Comparison of ENCODE assay signal across 10 cellular contexts in the genomic region with DNA sequence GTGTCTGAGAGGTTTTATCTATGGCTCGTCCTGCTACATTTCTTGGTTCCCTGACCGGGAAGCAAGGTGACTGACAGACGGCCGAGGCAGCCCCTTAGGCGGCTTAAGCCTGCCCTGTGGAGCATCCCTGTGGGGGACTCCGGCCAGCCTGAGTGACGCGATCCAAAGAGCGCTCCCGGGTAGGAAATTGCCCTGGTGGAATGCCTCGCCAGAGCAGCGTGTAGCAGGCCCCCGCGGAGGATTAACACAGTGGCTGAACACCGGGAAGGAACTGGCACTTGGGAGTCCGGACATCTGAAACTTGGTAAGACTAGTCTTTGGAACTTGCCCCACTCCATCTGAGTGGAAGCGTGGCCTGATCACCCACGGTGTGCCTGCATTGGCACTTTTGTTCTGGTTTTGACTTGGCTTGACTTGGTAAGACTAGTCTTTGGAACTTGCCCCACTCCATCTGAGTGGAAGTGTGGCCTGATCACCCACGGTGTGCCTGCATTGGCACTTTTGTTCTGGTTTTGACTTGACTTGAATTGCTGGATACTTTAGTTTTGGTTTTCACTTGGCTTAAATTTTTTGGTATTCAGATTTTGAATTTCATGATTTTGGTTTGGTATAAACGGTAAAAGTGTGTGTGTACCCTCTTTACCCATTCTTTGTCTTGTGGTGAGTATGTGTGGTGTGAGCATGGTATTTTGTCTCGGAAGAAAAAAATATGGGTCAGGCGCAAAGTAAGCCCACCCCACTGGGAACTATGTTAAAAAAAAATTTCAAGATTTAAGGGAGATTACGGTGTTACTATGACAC. TPM values are rescaled to one million over a fixed set of nuclear protein-coding genes. Genes with fewer than 3 reads are reported as not detected.
A peak's percentile ranks its signal among the peaks of the same experiment; 100 is the strongest.
DNase-seq lines count a peak whose midpoint lies in the region; ATAC-seq and TF ChIP-seq lines count a peak whose summit lies in the region.
"Not testable (repeated sequence)": the region's sequence is repeated elsewhere in the genome, so short reads cannot be mapped to it uniquely, and the experiment has no call there.
"Had no signal": no experiment of that assay in that cellular context is flagged by ENCODE, and none has a peak within 500 bp of the region (broad histone marks: within the 10 kb centered on the region; RNA-seq: fewer than 3 reads in every experiment).

No MANE protein-coding gene starts in this region.

- H3K27ac Mint-ChIP-seq in stimulated activated memory B cell treated with anti-CD40 and anti-IgM and Interleukin-4, amounts not matched to agents 10 μg/mL and 1 μg/mL and 100 μg/mL, for 72 hours = peak overlapping the region; percentile 91

- intact Hi-C loops in breast epithelium (cut with DNase I; ENCODE audit: low total_unique reads) = not testable (repeated sequence)

- not testable (repeated sequence) for TF ChIP-seq CTCF in GM12865 (IDR thresholded peaks at IDR 0.05; ENCODE audit: insufficient read depth, low read depth, low read length, missing control alignments); OCI-LY3 (IDR thresholded peaks at IDR 0.05; ENCODE audit: low read depth, low read length); breast epithelium (IDR thresholded peaks at IDR 0.05)

- not testable (repeated sequence) for H3K27me3 Mint-ChIP-seq in stimulated activated memory B cell treated with anti-CD40 and anti-IgM and Interleukin-4, amounts not matched to agents 10 μg/mL and 1 μg/mL and 100 μg/mL, for 72 hours

- peak overlapping the region; percentile 91 for H3K4me2 ChIP-seq in BLaER1
- peak overlapping the region; percentile 76 for H3K4me2 ChIP-seq in OCI-LY3 (ENCODE audit: low read length)

- H2AFZ ChIP-seq in OCI-LY3 (ENCODE audit: low read depth, low read length) (peak overlapping the region; percentile 21; the same call in 1 of the 2 replicates), neuron (ENCODE audit: low read depth, low read length) (peak overlapping the region; percentile 44)

- H3K4me1 Mint-ChIP-seq in stimulated activated memory B cell treated with anti-CD40 and anti-IgM and Interleukin-4, amounts not matched to agents 10 μg/mL and 1 μg/mL and 100 μg/mL, for 72 hours = peaks cover 41% of the 10 kb centered on the region

- not testable (repeated sequence) for H3K36me3 ChIP-seq in BLaER1; OCI-LY3 (replicated peaks; ENCODE audit: low read depth, low read length); breast epithelium; neuron (ENCODE audit: insufficient read depth, low read length)

- H3K4me3 Mint-ChIP-seq in stimulated activated memory B cell treated with anti-CD40 and anti-IgM and Interleukin-4, amounts not matched to agents 10 μg/mL and 1 μg/mL and 100 μg/mL, for 72 hours = peak overlapping the region; percentile 66

- not testable (repeated sequence) for H4K20me1 ChIP-seq in BLaER1; OCI-LY3 (ENCODE audit: insufficient read depth, low read length)

- H3K27me3 ChIP-seq in BLaER1; OCI-LY3 (ENCODE audit: low read depth, low read length); breast epithelium; neuron (ENCODE audit: insufficient read depth, low read length): not testable (repeated sequence)

- peaks cover 73% of the 10 kb centered on the region for H3K4me1 ChIP-seq in BLaER1
- peaks cover 38% of the 10 kb centered on the region for H3K4me1 ChIP-seq in OCI-LY3 (ENCODE audit: low read length)
- H3K4me1 ChIP-seq in breast epithelium = not testable (repeated sequence)
- peaks cover 25% of the 10 kb centered on the region for H3K4me1 ChIP-seq in neuron (ENCODE audit: insufficient read depth, low read length)

- H3K9me3 Mint-ChIP-seq in stimulated activated memory B cell treated with anti-CD40 and anti-IgM and Interleukin-4, amounts not matched to agents 10 μg/mL and 1 μg/mL and 100 μg/mL, for 72 hours = not testable (repeated sequence)

- DNase-seq in GM12865 (ENCODE audit: low read depth); breast epithelium (ENCODE audit: low spot score in 2 of 2): not testable (repeated sequence)
- DNase-seq in glomerular visceral epithelial cell (ENCODE audit: extremely low spot score) (peak; percentile 82), left kidney (ENCODE audit: low read depth, low spot score) (peak; percentile 63)

- not testable (repeated sequence) for TF ChIP-seq POLR2A in breast epithelium (IDR thresholded peaks at IDR 0.05)

- ATAC-seq in stimulated activated memory B cell treated with anti-CD40 and anti-IgM and Interleukin-4, amounts not matched to agents 10 μg/mL and 1 μg/mL and 100 μg/mL, for 72 hours = not testable (repeated sequence)

- not testable (repeated sequence) for H3K36me3 Mint-ChIP-seq in stimulated activated memory B cell treated with anti-CD40 and anti-IgM and Interleukin-4, amounts not matched to agents 10 μg/mL and 1 μg/mL and 100 μg/mL, for 72 hours

- peak overlapping the region; percentile 48; the same call in 1 of the 2 replicates for H3K9ac ChIP-seq in BLaER1
- H3K9ac ChIP-seq in OCI-LY3 (ENCODE audit: low read length) = peak overlapping the region; percentile 91

- not testable (repeated sequence) for H3K4me3 ChIP-seq in BLaER1, breast epithelium
- peak overlapping the region; percentile 72 for H3K4me3 ChIP-seq in GM12865 (ENCODE audit: low read depth, low read length)
- peak overlapping the region; percentile 80 for H3K4me3 ChIP-seq in OCI-LY3 (ENCODE audit: low read length)
- peak overlapping the region; percentile 21 for H3K4me3 ChIP-seq in neuron (ENCODE audit: low read length)

- peaks cover 46% of the 10 kb centered on the region for H3K79me2 ChIP-seq in OCI-LY3 (ENCODE audit: low read length)

- peaks cover 20% of the 10 kb centered on the region for H3K9me3 ChIP-seq in BLaER1
- not testable (repeated sequence) for H3K9me3 ChIP-seq in OCI-LY3 (ENCODE audit: insufficient read depth, low read length); breast epithelium; neuron (ENCODE audit: low read length)

- not testable (repeated sequence) for H3K27ac ChIP-seq in BLaER1
- peak overlapping the region; percentile 94 for H3K27ac ChIP-seq in OCI-LY3 (ENCODE audit: low read length)
- H3K27ac ChIP-seq in breast epithelium = peak overlapping the region; percentile 43 to 58

RNA-seq across cellular contexts. Expression of gene UBE2D2, which starts 34.6 kb away (rescaled TPM):
- total RNA-seq in breast epithelium = 10 to 100 TPM; 55.1 to 68.3 (median 58.1) TPM

RNA-seq across cellular contexts. Expression of gene STING1, which starts 44.0 kb away (rescaled TPM):
- total RNA-seq in breast epithelium = 10 to 100 TPM; 22.0 to 47.9 (median 39.0) TPM

RNA-seq across cellular contexts. Expression of gene SMIM33, which starts 55.7 kb away (rescaled TPM):
- not detected for total RNA-seq in breast epithelium
- total RNA-seq: H7, IMR-90 had no signal
